ENCODE assay signal across 27 cellular contexts in the genomic region with DNA sequence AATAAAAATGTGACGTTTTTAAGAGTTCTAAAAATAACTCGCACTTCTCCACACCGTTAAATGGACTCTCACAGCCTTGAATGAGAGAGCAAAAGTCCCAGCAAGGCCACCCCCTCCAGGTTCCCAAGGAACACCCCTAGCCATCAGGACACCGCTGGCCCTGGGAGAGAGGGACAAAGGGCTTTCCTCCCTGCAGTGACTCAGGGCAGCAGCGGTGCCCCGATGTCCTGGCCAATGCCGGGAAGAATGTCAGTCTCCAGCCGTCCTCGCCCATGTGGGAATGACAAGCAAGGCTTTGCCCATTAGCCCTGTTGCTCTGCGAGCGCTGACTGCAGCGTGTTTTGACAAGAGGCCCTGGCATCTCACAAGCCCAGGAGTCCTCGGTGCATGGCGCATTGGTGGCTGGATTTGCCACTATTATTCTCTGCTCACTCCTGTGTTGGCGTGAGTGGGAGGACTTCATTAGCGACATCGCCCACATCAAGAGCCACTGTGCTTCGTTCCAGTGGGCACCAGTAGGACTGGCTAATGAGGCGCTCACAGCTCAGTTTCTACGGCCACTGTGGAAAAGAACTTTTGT.
A peak's percentile ranks its signal among the peaks of the same experiment; 100 is the strongest.
DNase-seq lines count a peak whose midpoint lies in the region; ATAC-seq, FAIRE-seq and TF ChIP-seq lines count a peak whose summit lies in the region.
"Had no signal": no experiment of that assay in that cellular context is flagged by ENCODE, and none has a peak within 500 bp of the region (broad histone marks: within the 10 kb centered on the region; RNA-seq: fewer than 3 reads in every experiment).

No MANE protein-coding gene starts in this region.

- POLR2A ChIA-PET in CD4-positive, alpha-beta T cell (lab: Charles Lee), result no interaction called here

- H3K9me3 Mint-ChIP-seq in astrocyte (ENCODE audit: unreplicated experiment), result no peaks in the 10 kb centered on the region
- H3K9me3 Mint-ChIP-seq in CD4-positive, alpha-beta T cell, result no peaks in the 10 kb centered on the region
- H3K9me3 Mint-ChIP-seq: H9 had no signal

- intact Hi-C loops in aorta (cut with DNase I), result no loop called here
- intact Hi-C loops in CD4-positive, alpha-beta T cell (cut with DNase I, micrococcal nuclease), result no loop called here

- peaks cover 2% of the 10 kb centered on the region for H3K36me3 Mint-ChIP-seq in astrocyte (ENCODE audit: low read depth, unreplicated experiment)
- H3K36me3 Mint-ChIP-seq in CD4-positive, alpha-beta T cell (ENCODE audit: low read depth), result no peaks in the 10 kb centered on the region

- peaks cover 13% of the 10 kb centered on the region for H4K20me1 ChIP-seq in astrocyte (ENCODE audit: insufficient read depth, low read length)

- no peak for ATAC-seq in aorta (ENCODE audit: low FRiP score)
- ATAC-seq in CD4-positive, alpha-beta T cell (ENCODE audit: poor library complexity), result no peak
- ATAC-seq: SK-N-SH treated with all-trans-retinoic acid at 6 μM for 48 hours had no signal

- DNase-seq in HTR-8/SVneo (ENCODE audit: insufficient read length, low spot score) (no peak), astrocyte (ENCODE audit: low read depth) (no peak), left kidney (ENCODE audit: low read depth, low spot score) (peak; percentile 31), aorta (peak; percentile 22 to 49), SHP77 (lab: John Stamatoyannopoulos, UW) (no peak)
- DNase-seq in stimulated activated CD4-positive, alpha-beta T cell treated with anti-CD3 and anti-CD28 coated beads, Interleukin-12 subunit alpha, Interleukin-12 subunit beta, amount 100 ng/mL, for 4 hours, result no peak
- no peak for DNase-seq in CD4-positive, alpha-beta T cell
- DNase-seq: Calu3; DMS79 treated with DMSO at 0.1 percent for 48 hours; GF-D8; H9; HFFc6; IMR-90; KG1; MG63; NCI-H1105 treated with DMSO at 0.1 percent for 48 hours; NCI-H146; NCI-H1930; NCI-H446 treated with DMSO at 0.1 percent for 48 hours; NCI-H526; NCI-H82; NK-92 treated with Interleukin-12 subunit alpha and Interleukin-12 subunit beta, amount 100 ng/mL, for 24 hours; PC-9 had no signal

- FAIRE-seq in HTR-8/SVneo (lab: Jason Lieb, UNC) (peak; percentile 69), astrocyte (lab: Jason Lieb, UNC) (no peak)
- FAIRE-seq: GM12892 had no signal

- H3K4me3 ChIP-seq in astrocyte (ENCODE audit: insufficient read depth, low read depth, low read length), result no peak overlapping the region
- H3K4me3 ChIP-seq in aorta (ENCODE audit: low read length in 2 of 2), result no peak overlapping the region
- H3K4me3 ChIP-seq: MG63, PC-9 had no signal

- H3K27ac ChIP-seq in astrocyte (ENCODE audit: low read depth, low read length) (no peak overlapping the region), aorta (ENCODE audit: low read depth in 1 of 2, low read length in 2 of 2) (no peak overlapping the region)
- H3K27ac ChIP-seq in CD4-positive, alpha-beta T cell (ENCODE audit: low read depth, low read length), result no peak overlapping the region
- H3K27ac ChIP-seq: C4-2B, PC-9 had no signal

- H3K9ac ChIP-seq in astrocyte (ENCODE audit: low read length), result no peak overlapping the region

- H3K4me3 Mint-ChIP-seq in astrocyte (ENCODE audit: unreplicated experiment), result no peak overlapping the region
- no peak overlapping the region for H3K4me3 Mint-ChIP-seq in CD4-positive, alpha-beta T cell
- H3K4me3 Mint-ChIP-seq: B cell, H9, HFFc6 had no signal

- peaks cover 4% of the 10 kb centered on the region for H3K9me3 ChIP-seq in astrocyte (ENCODE audit: insufficient read depth, low read depth, low read length)
- H3K9me3 ChIP-seq in aorta (ENCODE audit: control insufficient read depth, low read length), result peaks cover 3% of the 10 kb centered on the region
- H3K9me3 ChIP-seq in CD4-positive, alpha-beta T cell (ENCODE audit: control insufficient read depth, low read length), result no peaks in the 10 kb centered on the region
- H3K9me3 ChIP-seq: MG63 had no signal

- H2AFZ ChIP-seq in astrocyte (ENCODE audit: low read depth, low read length), result no peak overlapping the region
- H2AFZ ChIP-seq: PC-9 had no signal

- H3K79me2 ChIP-seq in astrocyte (ENCODE audit: insufficient read depth, low read length), result no peaks in the 10 kb centered on the region

- H3K4me1 Mint-ChIP-seq in astrocyte (ENCODE audit: low read depth, unreplicated experiment), result peaks cover 18% of the 10 kb centered on the region
- H3K4me1 Mint-ChIP-seq in CD4-positive, alpha-beta T cell (ENCODE audit: low read depth), result no peaks in the 10 kb centered on the region
- H3K4me1 Mint-ChIP-seq: B cell had no signal

- H3K36me3 ChIP-seq in astrocyte (ENCODE audit: insufficient read depth, low read length) (no peaks in the 10 kb centered on the region), aorta (ENCODE audit: control insufficient read depth in 1 of 2, insufficient read depth in 2 of 2, low read length in 1 of 2) (no peaks in the 10 kb centered on the region)
- H3K36me3 ChIP-seq: MG63 had no signal

- no peak for TF ChIP-seq CTCF in astrocyte (IDR thresholded peaks at IDR 0.05; ENCODE audit: insufficient read depth, low read depth, low read length)
- TF ChIP-seq CTCF in CD4-positive, alpha-beta T cell (IDR thresholded peaks at IDR 0.05), result no peak

- peak overlapping the region; percentile 34 for H3K4me2 ChIP-seq in astrocyte (ENCODE audit: low read length)
- H3K4me2 ChIP-seq: PC-9 had no signal

- H3K27ac Mint-ChIP-seq in astrocyte (ENCODE audit: unreplicated experiment), result no peak overlapping the region
- no peak overlapping the region for H3K27ac Mint-ChIP-seq in CD4-positive, alpha-beta T cell
- H3K27ac Mint-ChIP-seq: B cell, H9, HFFc6 had no signal

- H3K27me3 ChIP-seq in astrocyte (ENCODE audit: insufficient read depth, low read length), result no peaks in the 10 kb centered on the region
- H3K27me3 ChIP-seq in aorta (ENCODE audit: control insufficient read depth in 1 of 2, insufficient read depth in 2 of 2, low read length in 1 of 2), result no peaks in the 10 kb centered on the region
- H3K27me3 ChIP-seq in CD4-positive, alpha-beta T cell (ENCODE audit: control insufficient read depth, insufficient read depth, low read length), result peaks cover 5% of the 10 kb centered on the region
- H3K27me3 ChIP-seq: MG63 had no signal

- H3K4me1 ChIP-seq in astrocyte (ENCODE audit: insufficient read depth, low read length) (peaks cover 5% of the 10 kb centered on the region), aorta (ENCODE audit: control insufficient read depth in 1 of 2, insufficient read depth in 2 of 2, low read length in 2 of 2) (no peaks in the 10 kb centered on the region)

- WGBS in aorta, 2 donors, result 65 to 67% methylated on average over 20 of the region's 20 CpGs

- CTCF ChIA-PET in CD4-positive, alpha-beta T cell (lab: Charles Lee), result no interaction called here

- peaks cover 4% of the 10 kb centered on the region for H3K27me3 Mint-ChIP-seq in astrocyte (ENCODE audit: low read depth, unreplicated experiment)
- no peaks in the 10 kb centered on the region for H3K27me3 Mint-ChIP-seq in CD4-positive, alpha-beta T cell
- H3K27me3 Mint-ChIP-seq: B cell had no signal

Comparison
In these comparisons a context has a peak if more than half of its experiments do, and no peak if none do; other contexts are left out.
1. DNase-seq: peak in left kidney (single experiment) and aorta (2 of 2); none in HTR-8/SVneo (single experiment), astrocyte (single experiment), SHP77 (0 of 2), stimulated activated CD4-positive, alpha-beta T cell treated with anti-CD3 and anti-CD28 coated beads, Interleukin-12 subunit alpha, Interleukin-12 subunit beta, amount 100 ng/mL, for 4 hours (single experiment) and CD4-positive, alpha-beta T cell (0 of 10).